In genomic region chr3:45841701-45842491, GRCh38 we compare ENCODE assay signal across 9 cellular contexts. TPM values are rescaled to one million over a fixed set of nuclear protein-coding genes. Genes with fewer than 3 reads are reported as not detected.
A peak's percentile ranks its signal among the peaks of the same experiment; 100 is the strongest.
DNase-seq lines count a peak whose midpoint lies in the region; ATAC-seq, FAIRE-seq and TF ChIP-seq lines count a peak whose summit lies in the region.
"Had no signal": no experiment of that assay in that cellular context is flagged by ENCODE, and none has a peak within 500 bp of the region (broad histone marks: within the 10 kb centered on the region; RNA-seq: fewer than 3 reads in every experiment).

LZTFL1 (minus strand) TSS chr3:45842119; CDS start chr3:45841991, 128 bp downstream.

- H2AFZ ChIP-seq in H1 (ENCODE audit: low read length): peak within 1 kb of the TSS; percentile 89

- CTCF ChIA-PET in H1 (lab: Charles Lee; ENCODE audit: partially characterized antibody): interaction anchor here (0.9 to 3.8 kb wide), 5 partner anchors 8 to 237 kb away, joined by 3 to 18 read pairs (median 4); no protein-coding TSS in a partner anchor

- H3K27me3 Mint-ChIP-seq in memory B cell: peaks cover under 1% of the 10 kb centered on the region

- H3K23me2 ChIP-seq in H1 (ENCODE audit: low read depth, low read length): peaks cover 8% of the 10 kb centered on the region; the same call in 1 of the 2 replicates

- no peak within 1 kb of the TSS for H2BK12ac ChIP-seq in H1 (ENCODE audit: low read depth, low read length)

- H3K4me2 ChIP-seq in H1 (ENCODE audit: insufficient read depth in 1 of 2, low read depth in 2 of 2, low read length in 2 of 2): peak within 1 kb of the TSS; percentile 85 to 94

- no peaks in the 10 kb centered on the region for H3K36me3 ChIP-seq in H1 (ENCODE audit: control insufficient read depth in 2 of 4, insufficient read depth in 4 of 4, low read length in 3 of 4)

- H2AK5ac ChIP-seq in H1 (ENCODE audit: low read depth, low read length): no peak within 1 kb of the TSS

- peak within 1 kb of the TSS; percentile 70 to 85 (median 72) for H3K4me3 ChIP-seq in H1 (ENCODE audit: extremely low read depth in 1 of 4, insufficient read depth in 2 of 4, low read depth in 3 of 4, low read length in 4 of 4)

- peak; percentile 40 to 94 (median 88) for DNase-seq in C1 segment of cervical spinal cord (lab: John Stamatoyannopoulos, UW)
- DNase-seq in HS-5 (ENCODE audit: low read depth): peak; percentile 95
- peak; percentile 95 to 98 for DNase-seq in NOMO-1 (lab: John Stamatoyannopoulos, UW; ENCODE audit: unreplicated experiment in 2 of 2)
- peak; percentile 81 to 84 for DNase-seq in activated CD8-positive, alpha-beta memory T cell treated with anti-CD3 and anti-CD28 coated beads for 4 hours (ENCODE audit: low read depth in 2 of 2)
- peak; percentile 83 to 88 for DNase-seq in H1 (ENCODE audit: low read depth in 1 of 2, low spot score in 2 of 2)
- peak; percentile 76 to 87 for DNase-seq in memory B cell (ENCODE audit: low spot score in 2 of 2)
- DNase-seq in stimulated activated CD4-positive, alpha-beta T cell treated with anti-CD3 and anti-CD28 coated beads, TNF-alpha, amount 100 ng/mL, for 48 hours (ENCODE audit: low read depth in 3 of 3): peak; percentile 78 to 88 (median 81)

- H3K9ac ChIP-seq in H1 (replicated peaks in 1 of 4; ENCODE audit: extremely low read depth in 1 of 4, low read depth in 3 of 4, low read length in 3 of 4): peak within 1 kb of the TSS; percentile 55 to 71 (median 64)

- peak within 1 kb of the TSS; percentile 74; the same call in 1 of the 2 replicates for H4K8ac ChIP-seq in H1 (ENCODE audit: extremely low read depth, insufficient read depth, low read length)

- H3K36me3 Mint-ChIP-seq in memory B cell: peaks cover 10% of the 10 kb centered on the region

- TF ChIP-seq EP300 in H1 (IDR thresholded peaks at IDR 0.05; ENCODE audit: borderline replicate concordance in 1 of 2, low read depth in 2 of 2, low read length in 2 of 2): no peak

- H3K27me3 ChIP-seq in H1 (replicated peaks in 1 of 4; ENCODE audit: control insufficient read depth in 3 of 4, extremely low read depth in 1 of 4, insufficient read depth in 3 of 4, low read length in 3 of 4): peaks cover 0 to 19% (median 3%) of the 10 kb centered on the region in 4 experiments; a peak in 3 of 7 replicates

- no peak within 1 kb of the TSS for H2BK5ac ChIP-seq in H1 (ENCODE audit: low read depth, low read length)

- H3K27ac Mint-ChIP-seq in memory B cell: peak within 1 kb of the TSS; percentile 98

- no peak within 1 kb of the TSS for H3K56ac ChIP-seq in H1 (replicated peaks; ENCODE audit: insufficient read length, low read depth, low read length)

- no peak within 1 kb of the TSS for H3K18ac ChIP-seq in H1 (ENCODE audit: extremely low read depth, low read length)

- H3K9me3 Mint-ChIP-seq in memory B cell: no peaks in the 10 kb centered on the region

- POLR2A ChIA-PET in H1 (lab: Charles Lee; ENCODE audit: partially characterized antibody): interaction anchor here (1.2 to 1.5 kb wide), 3 partner anchors 8 to 20 kb away, joined by 3 to 6 read pairs (median 3); no protein-coding TSS in a partner anchor

- no peak within 1 kb of the TSS for H2BK120ac ChIP-seq in H1 (replicated peaks; ENCODE audit: low read depth, low read length)

- H3K4me1 ChIP-seq in H1 (replicated peaks in 1 of 4; ENCODE audit: control insufficient read depth in 3 of 4, insufficient read depth in 4 of 4, low read length in 3 of 4): peaks cover 0 to 3% (median 2%) of the 10 kb centered on the region in 4 experiments; a peak in 3 of 7 replicates

- no peak within 1 kb of the TSS for H2BK20ac ChIP-seq in H1 (ENCODE audit: low read length)

- H3K14ac ChIP-seq in H1 (ENCODE audit: insufficient read length): no peak within 1 kb of the TSS

- FAIRE-seq in H1 (lab: Jason Lieb, UNC): peak; percentile 96
- FAIRE-seq: colon had no signal

- peaks cover 16% of the 10 kb centered on the region for H3K4me1 Mint-ChIP-seq in memory B cell

- peak; percentile 93 for ATAC-seq in GM19397 (IDR thresholded peaks at IDR 0.05; ENCODE audit: unreplicated experiment)
- peak; percentile 95 for ATAC-seq in memory B cell (ENCODE audit: low read depth)

- H4K91ac ChIP-seq in H1 (replicated peaks; ENCODE audit: insufficient read length, low read length): no peak within 1 kb of the TSS

- TF ChIP-seq CTCF in H1 (IDR thresholded peaks at IDR 0.05; ENCODE audit: control extremely low read depth in 1 of 3, insufficient read depth in 1 of 3, low read depth in 1 of 3, low read length in 3 of 3): no peak

- H3K4ac ChIP-seq in H1 (replicated peaks; ENCODE audit: insufficient read length, low read depth, low read length): no peak within 1 kb of the TSS

- H4K20me1 ChIP-seq in H1 (replicated peaks in 1 of 2; ENCODE audit: control insufficient read depth in 1 of 2, insufficient read depth in 2 of 2, low read length in 2 of 2): no peaks in the 10 kb centered on the region

- peak in 1 of 2 experiments; percentile 37; a peak in 2 of 3 replicates for TF ChIP-seq POLR2A in H1 (IDR thresholded peaks at IDR 0.05; ENCODE audit: control extremely low read depth in 1 of 2, low read depth in 2 of 2, low read length in 2 of 2)

- H3K4me3 Mint-ChIP-seq in memory B cell: peak within 1 kb of the TSS; percentile 95

- no peak for TF ChIP-seq RAD21 in H1 (IDR thresholded peaks at IDR 0.05 in 1 of 2, conservative IDR thresholded peaks at IDR 0.05 in 1 of 2; ENCODE audit: low read depth in 2 of 2, low read length in 2 of 2)

- H3K23ac ChIP-seq in H1 (ENCODE audit: insufficient read length): no peak within 1 kb of the TSS

- no peak within 1 kb of the TSS for H4K5ac ChIP-seq in H1 (ENCODE audit: insufficient read length, low read depth, low read length)

- H2BK15ac ChIP-seq in H1 (ENCODE audit: low read length): no peak within 1 kb of the TSS

- H3K79me2 ChIP-seq in H1 (ENCODE audit: control insufficient read depth in 1 of 2, insufficient read depth in 2 of 2, low read length in 2 of 2): no peaks in the 10 kb centered on the region

- WGBS in H1 (ENCODE audit: extremely low coverage in 1 of 2, insufficient coverage in 1 of 2, insufficient read length in 1 of 2, insufficient replicate concordance in 2 of 2, low coverage in 1 of 2, low lambda C conversion rate in 2 of 2, missing lambda C conversion rate in 1 of 2), 2 experiments: 5% methylated on average over 52 of the region's 52 CpGs; no CpG with 5 or more reads in 1 of the 2 experiments

- H3K27ac ChIP-seq in H1 (ENCODE audit: low read depth, low read length): peak within 1 kb of the TSS; percentile 42; the same call in 1 of the 2 replicates

- no peaks in the 10 kb centered on the region for H3K79me1 ChIP-seq in H1 (ENCODE audit: low read depth, low read length)

- H3K9me3 ChIP-seq in H1 (ENCODE audit: insufficient read depth in 2 of 2, low read depth in 1 of 2, low read length in 1 of 2): no peaks in the 10 kb centered on the region

TF ChIP-seq in H1, 55 proteins besides CTCF, POLR2A, EP300 and RAD21 (continues in another document):
- TF ChIP-seq NANOG (IDR thresholded peaks at IDR 0.05; ENCODE audit: insufficient read depth, low read depth, low read length, poor library complexity, severe bottlenecking) (no peak), KDM4A (IDR thresholded peaks at IDR 0.05; ENCODE audit: low read depth, low read length, severe bottlenecking) (peak; percentile 99), FOSL1 (IDR thresholded peaks at IDR 0.05; ENCODE audit: insufficient read depth, low read depth, low read length) (no peak), HDAC6 (IDR thresholded peaks at IDR 0.05; ENCODE audit: low read depth, low read length) (no peak), POU5F1 (IDR thresholded peaks at IDR 0.05; ENCODE audit: low read depth, low read length) (no peak), TAF7 (optimal IDR thresholded peaks at IDR 0.05; ENCODE audit: borderline replicate concordance, low read depth, low read length) (no peak), JUND (IDR thresholded peaks at IDR 0.05; ENCODE audit: low read length) (peak; percentile 75; the same call in 1 of the 2 replicates), CEBPB (IDR thresholded peaks at IDR 0.05; ENCODE audit: low read depth, low read length) (peak; percentile 100), ATF3 (IDR thresholded peaks at IDR 0.05; ENCODE audit: insufficient read depth, low read depth, low read length) (peak; percentile 97), ZNF274 (IDR thresholded peaks at IDR 0.05; ENCODE audit: borderline replicate concordance, extremely low read depth, low read length) (no peak), CHD2 (IDR thresholded peaks at IDR 0.05; ENCODE audit: low read length) (peak; percentile 79), MAX (IDR thresholded peaks at IDR 0.05) (peak; percentile 97), CBX5 (IDR thresholded peaks at IDR 0.05; ENCODE audit: low read depth, low read length) (no peak), RNF2 (IDR thresholded peaks at IDR 0.05; ENCODE audit: borderline replicate concordance, low read depth, low read length, missing control alignments, poor library complexity, severe bottlenecking) (no peak), BRCA1 (IDR thresholded peaks at IDR 0.05; ENCODE audit: low read depth, low read length) (no peak), JUN (IDR thresholded peaks at IDR 0.05; ENCODE audit: low read depth, low read length) (no peak), KDM1A (IDR thresholded peaks at IDR 0.05; ENCODE audit: borderline replicate concordance, low read length) (no peak), SIN3A (conservative IDR thresholded peaks at IDR 0.05 in 1 of 2, IDR thresholded peaks at IDR 0.05 in 1 of 2; ENCODE audit: low read depth in 1 of 2, low read length in 2 of 2) (peak; percentile 96 to 97), SIX5 (IDR thresholded peaks at IDR 0.05; ENCODE audit: low read depth, low read length) (no peak), CBX8 (IDR thresholded peaks at IDR 0.05; ENCODE audit: borderline replicate concordance, low read depth, low read length) (no peak)

RNA-seq across cellular contexts. Expression of gene LZTFL1, which starts in this region (rescaled TPM):
- total RNA-seq in H1 (2021; fragmentation: NEBNext Ultra II Directional; extraction: Animal tissue kit (Norgen Biotek cat#: 25700)): 11.5 and 11.8 TPM in 2 replicates
- polyA plus RNA-seq in H1 (2011; rRNA removed): 8.3 and 8.7 TPM in 2 replicates
- polyA plus RNA-seq in H1 (2011; cell fraction: cytosol; rRNA removed): 12.9 TPM
- polyA plus RNA-seq in H1 (2011; cell fraction: nucleus; rRNA removed): 7.4 TPM
- polyA plus RNA-seq in H1 (2012, experiment 1 of 2): 6.1 to 9.3 TPM (median 7.6 TPM) in 4 replicates
- polyA plus RNA-seq in H1 (2012, experiment 2 of 2): 0.97 TPM
- polyA plus RNA-seq in H1 (2013, experiment 1 of 2): 11.9 TPM
- 12.4 TPM for polyA plus RNA-seq in H1 (2013, experiment 2 of 2)
- polyA minus RNA-seq in H1 (2011; rRNA and poly(A)+ RNA removed): 11.7 and 15.8 TPM in 2 replicates
- 10.2 TPM for polyA minus RNA-seq in H1 (2011; cell fraction: cytosol; rRNA and poly(A)+ RNA removed)
- polyA minus RNA-seq in H1 (2011; cell fraction: nucleus; rRNA and poly(A)+ RNA removed): 16.7 TPM

Comparison
In these comparisons a context has a peak if more than half of its experiments do, and no peak if none do; other contexts are left out.
1. Peak in every context shown above with its lines: DNase-seq, ATAC-seq, H3K4me3 ChIP-seq and H3K27ac ChIP-seq.